Comparison of ENCODE assay signal across 4 cellular contexts in the genomic region with DNA sequence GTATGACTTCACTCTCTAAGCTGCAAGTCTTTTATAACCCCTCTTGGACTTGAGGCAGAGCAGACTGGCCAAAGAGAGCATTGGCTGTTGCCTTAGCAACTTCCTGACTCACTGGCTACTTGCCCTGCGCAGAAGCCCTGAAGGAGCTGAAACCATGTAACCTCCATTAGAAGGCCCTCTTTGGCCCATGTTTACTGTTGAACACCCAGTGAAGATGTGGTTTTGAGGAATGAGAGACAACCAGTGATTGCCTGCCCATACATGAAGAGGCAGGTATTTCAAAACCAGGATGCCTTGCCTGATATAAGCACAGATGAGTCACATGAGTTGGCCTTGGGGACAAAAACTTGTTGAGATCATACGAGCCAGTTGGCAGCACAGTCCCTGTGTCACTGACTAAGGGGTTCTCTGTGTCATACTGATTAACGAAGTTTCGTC.
TF ChIP-seq lines count a peak whose summit lies in the region.

No MANE protein-coding gene starts in this region.

TF ChIP-seq in A549, 52 proteins besides CTCF, POLR2A, EP300 and RAD21:
- TF ChIP-seq SMC3 (IDR thresholded peaks at IDR 0.05) (no peak), FOSL2 (IDR thresholded peaks at IDR 0.05) (no peak), FOSL2 (CRISPR knock-in tag; IDR thresholded peaks at IDR 0.05) (peak; percentile 35)

TF ChIP-seq in IMR-90, 13 proteins besides CTCF, POLR2A, EP300 and RAD21:
- TF ChIP-seq MAZ (IDR thresholded peaks at IDR 0.05; ENCODE audit: borderline replicate concordance, low read depth, low read length) (no peak), FOS (IDR thresholded peaks at IDR 0.05; ENCODE audit: low read depth, low read length) (no peak), SMC3 (IDR thresholded peaks at IDR 0.05; ENCODE audit: low read depth, low read length) (no peak), MAFK (IDR thresholded peaks at IDR 0.05; ENCODE audit: low read depth, low read length) (no peak), CEBPB (IDR thresholded peaks at IDR 0.05; ENCODE audit: low read depth, low read length) (no peak; the same call in 1 of the 2 replicates), RFX5 (IDR thresholded peaks at IDR 0.05; ENCODE audit: low read depth, low read length) (no peak), CHD1 (IDR thresholded peaks at IDR 0.05; ENCODE audit: low read depth, low read length) (no peak), MXI1 (IDR thresholded peaks at IDR 0.05; ENCODE audit: borderline replicate concordance, low read depth, low read length) (no peak), NFE2L2 (IDR thresholded peaks at IDR 0.05; ENCODE audit: low read depth, low read length) (no peak), BHLHE40 (IDR thresholded peaks at IDR 0.05; ENCODE audit: low read depth, low read length) (no peak), RCOR1 (IDR thresholded peaks at IDR 0.05; ENCODE audit: insufficient replicate concordance, low read length) (no peak)
- TF ChIP-seq, protein P1, sequence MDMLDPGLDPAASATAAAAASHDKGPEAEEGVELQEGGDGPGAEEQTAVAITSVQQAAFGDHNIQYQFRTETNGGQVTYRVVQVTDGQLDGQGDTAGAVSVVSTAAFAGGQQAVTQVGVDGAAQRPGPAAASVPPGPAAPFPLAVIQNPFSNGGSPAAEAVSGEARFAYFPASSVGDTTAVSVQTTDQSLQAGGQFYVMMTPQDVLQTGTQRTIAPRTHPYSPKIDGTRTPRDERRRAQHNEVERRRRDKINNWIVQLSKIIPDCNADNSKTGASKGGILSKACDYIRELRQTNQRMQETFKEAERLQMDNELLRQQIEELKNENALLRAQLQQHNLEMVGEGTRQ (IDR thresholded peaks at IDR 0.05; ENCODE audit: low read depth, low read length) = no peak
- TF ChIP-seq, protein P2, sequence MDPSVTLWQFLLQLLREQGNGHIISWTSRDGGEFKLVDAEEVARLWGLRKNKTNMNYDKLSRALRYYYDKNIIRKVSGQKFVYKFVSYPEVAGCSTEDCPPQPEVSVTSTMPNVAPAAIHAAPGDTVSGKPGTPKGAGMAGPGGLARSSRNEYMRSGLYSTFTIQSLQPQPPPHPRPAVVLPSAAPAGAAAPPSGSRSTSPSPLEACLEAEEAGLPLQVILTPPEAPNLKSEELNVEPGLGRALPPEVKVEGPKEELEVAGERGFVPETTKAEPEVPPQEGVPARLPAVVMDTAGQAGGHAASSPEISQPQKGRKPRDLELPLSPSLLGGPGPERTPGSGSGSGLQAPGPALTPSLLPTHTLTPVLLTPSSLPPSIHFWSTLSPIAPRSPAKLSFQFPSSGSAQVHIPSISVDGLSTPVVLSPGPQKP (IDR thresholded peaks at IDR 0.05; ENCODE audit: borderline replicate concordance, low read depth, low read length) = no peak

TF ChIP-seq in endothelial cell of umbilical vein, 7 proteins besides CTCF, POLR2A, EP300 and RAD21:
- peak; percentile 7 for TF ChIP-seq FOS (IDR thresholded peaks at IDR 0.05; ENCODE audit: borderline replicate concordance, insufficient read depth, low read length)
- TF ChIP-seq JUN (IDR thresholded peaks at IDR 0.05; ENCODE audit: borderline replicate concordance, insufficient read depth, insufficient read length, low read depth) = no peak
- TF ChIP-seq, protein P3, sequence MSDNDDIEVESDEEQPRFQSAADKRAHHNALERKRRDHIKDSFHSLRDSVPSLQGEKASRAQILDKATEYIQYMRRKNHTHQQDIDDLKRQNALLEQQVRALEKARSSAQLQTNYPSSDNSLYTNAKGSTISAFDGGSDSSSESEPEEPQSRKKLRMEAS (IDR thresholded peaks at IDR 0.05; ENCODE audit: insufficient read depth, insufficient read length) = no peak
- no peak for TF ChIP-seq GATA2 (IDR thresholded peaks at IDR 0.05; ENCODE audit: insufficient read depth, insufficient read length, low read depth, low read length)

TF ChIP-seq in HepG2, 621 proteins besides CTCF, POLR2A, EP300 and RAD21:
- TF ChIP-seq FOSL2 (CRISPR knock-in tag; IDR thresholded peaks at IDR 0.05) (peak; percentile 85), ZNF644 (CRISPR knock-in tag; IDR thresholded peaks at IDR 0.05; ENCODE audit: low read depth) (peak; percentile 38; the same call in 1 of the 2 replicates), FOSL1 (CRISPR knock-in tag; IDR thresholded peaks at IDR 0.05; ENCODE audit: borderline replicate concordance) (peak; percentile 12; the same call in 1 of the 2 replicates), ZSCAN29 (CRISPR knock-in tag; conservative IDR thresholded peaks at IDR 0.05) (no peak), FOXJ3 (CRISPR knock-in tag; IDR thresholded peaks at IDR 0.05; ENCODE audit: borderline replicate concordance) (no peak)
- TF ChIP-seq, protein P4, sequence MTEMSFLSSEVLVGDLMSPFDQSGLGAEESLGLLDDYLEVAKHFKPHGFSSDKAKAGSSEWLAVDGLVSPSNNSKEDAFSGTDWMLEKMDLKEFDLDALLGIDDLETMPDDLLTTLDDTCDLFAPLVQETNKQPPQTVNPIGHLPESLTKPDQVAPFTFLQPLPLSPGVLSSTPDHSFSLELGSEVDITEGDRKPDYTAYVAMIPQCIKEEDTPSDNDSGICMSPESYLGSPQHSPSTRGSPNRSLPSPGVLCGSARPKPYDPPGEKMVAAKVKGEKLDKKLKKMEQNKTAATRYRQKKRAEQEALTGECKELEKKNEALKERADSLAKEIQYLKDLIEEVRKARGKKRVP (CRISPR knock-in tag; IDR thresholded peaks at IDR 0.05) = peak in 1 of 2 experiments; percentile 18; a peak in 1 of 4 replicates
